16 cellular contexts compared by ENCODE assay signal in the genomic region with DNA sequence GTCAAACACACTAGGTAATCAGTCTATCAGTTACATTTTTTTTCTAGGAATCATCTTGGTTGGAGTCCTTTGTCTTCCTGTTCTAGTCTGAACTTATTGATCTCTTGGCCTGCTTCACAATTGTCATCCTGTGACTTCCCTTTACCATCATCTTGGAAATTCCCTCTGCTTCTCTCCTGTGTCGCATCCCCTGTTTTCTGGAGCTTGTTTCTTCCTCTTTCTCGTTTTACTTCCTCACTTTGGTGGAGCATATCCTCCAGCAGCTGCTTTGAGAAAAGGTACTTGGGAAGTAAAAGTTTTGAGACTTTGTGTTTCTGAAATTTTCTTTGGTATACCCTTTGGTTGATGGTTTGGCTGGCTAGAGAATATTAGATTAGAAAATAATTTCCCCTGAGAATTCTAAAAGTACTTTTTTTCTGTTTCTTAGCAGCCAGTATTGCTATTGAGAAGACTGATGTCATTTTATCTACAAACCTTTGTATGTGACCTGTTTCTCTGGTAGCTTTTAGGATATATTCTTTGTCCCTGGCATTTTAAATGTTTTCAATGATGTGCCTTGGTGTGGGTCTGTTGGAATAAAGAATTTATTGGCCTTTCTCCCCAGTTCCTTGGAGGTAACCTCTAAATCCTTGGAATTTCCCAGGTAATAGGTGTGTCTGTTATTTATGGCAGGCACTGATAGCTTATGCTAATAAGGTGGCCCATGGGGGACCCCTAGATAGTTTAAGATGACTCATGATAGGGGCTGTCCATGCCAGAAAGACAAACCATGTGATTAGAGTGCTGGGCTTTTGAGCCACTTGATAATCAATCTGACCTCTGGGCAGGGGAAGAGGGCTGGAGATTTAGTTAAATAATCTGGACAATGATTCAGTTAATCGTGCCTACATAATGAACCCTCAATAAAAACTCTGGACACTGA.
"Had no signal": no experiment of that assay in that cellular context is flagged by ENCODE, and none has a peak within 500 bp of the region (broad histone marks: within the 10 kb centered on the region; RNA-seq: fewer than 3 reads in every experiment).

No MANE protein-coding gene starts in this region.

- H3K4me3 Mint-ChIP-seq: activated naive CD4-positive, alpha-beta T cell treated with anti-CD3 and anti-CD28 coated beads, Interleukin-2, amount 10 ng/mL, durations not matched to agents 7 days and 5 days; mesothelial cell of epicardium; T-helper 2 cell treated with Interferon-gamma antibody and Interleukin-4, amounts not matched to agents 5 μg/mL and 100 μg/mL, for 36 hours had no signal

- ATAC-seq: activated CD4-positive, CD25-positive, alpha-beta regulatory T cell treated with anti-CD3 and anti-CD28 coated beads, Interleukin-2, amount 50 U/mL, for 24 hours; body of pancreas; gastroesophageal sphincter; right cardiac atrium had no signal

- H3K27me3 ChIP-seq: body of pancreas had no signal

- H3K36me3 ChIP-seq: gastroesophageal sphincter, tibial nerve had no signal

- DNase-seq: activated naive CD4-positive, alpha-beta T cell treated with anti-CD3 and anti-CD28 coated beads, Interleukin-2, amount 10 ng/mL, durations not matched to agents 7 days and 5 days; amniotic stem cell; body of pancreas; central memory CD4-positive, alpha-beta T cell; effector memory CD4-positive, alpha-beta T cell; kidney glomerular epithelial cell; right cardiac atrium; small intestine had no signal

- H3K36me3 Mint-ChIP-seq: mesothelial cell of epicardium had no signal

- H3K27ac Mint-ChIP-seq: activated naive CD4-positive, alpha-beta T cell treated with anti-CD3 and anti-CD28 coated beads, Interleukin-2, amount 10 ng/mL, durations not matched to agents 7 days and 5 days; activated T-helper 2 cell treated with anti-CD3 and anti-CD28 coated beads, Interferon-gamma antibody, Interleukin-2, Interleukin-4, amounts not matched to agents 10 μg/mL and 5 μg/mL and 100 μg/mL, durations not matched to agents 14 hours and 24 hours and 36 hours; mesothelial cell of epicardium; progenitor cell of endocrine pancreas; T-helper 2 cell treated with Interferon-gamma antibody and Interleukin-4, amounts not matched to agents 5 μg/mL and 100 μg/mL, for 36 hours had no signal

- H3K4me3 ChIP-seq: body of pancreas, coronary artery, gastroesophageal sphincter, tibial nerve had no signal

- H3K4me1 Mint-ChIP-seq: activated naive CD4-positive, alpha-beta T cell treated with anti-CD3 and anti-CD28 coated beads, Interleukin-2, amount 10 ng/mL, durations not matched to agents 7 days and 5 days; mesothelial cell of epicardium had no signal
